Comparison of ENCODE assay signal across 10 cellular contexts in the genomic region with DNA sequence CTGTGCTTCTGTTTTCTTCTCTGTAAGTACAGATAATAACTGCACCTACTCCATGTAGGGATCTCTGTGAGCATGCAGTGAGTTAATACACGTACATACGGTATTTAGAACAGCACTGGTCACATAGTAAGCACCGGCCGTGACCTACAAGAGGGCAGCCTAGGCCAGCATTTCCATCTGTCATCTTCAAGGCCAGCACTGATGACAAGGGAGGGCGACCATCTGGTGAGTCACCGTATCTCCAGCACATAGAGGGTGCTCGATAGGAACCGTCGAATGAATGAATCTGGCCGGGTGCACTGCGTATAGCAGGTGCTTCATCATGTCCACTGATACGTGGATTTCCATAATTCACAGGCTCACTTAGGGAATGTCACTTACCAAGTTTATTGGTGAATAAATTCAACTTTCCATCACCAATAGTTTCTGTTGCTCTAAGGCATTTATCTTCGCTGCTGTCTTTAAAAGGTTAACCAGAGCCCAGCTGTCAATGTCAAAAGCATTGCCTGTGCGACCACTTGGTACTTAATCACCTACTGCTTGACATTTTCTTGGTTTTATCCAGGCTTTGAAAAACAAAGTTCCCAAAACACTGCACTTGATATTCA. TPM values are rescaled to one million over a fixed set of nuclear protein-coding genes. Genes with fewer than 3 reads are reported as not detected.
A peak's percentile ranks its signal among the peaks of the same experiment; 100 is the strongest.
DNase-seq lines count a peak whose midpoint lies in the region; ATAC-seq and TF ChIP-seq lines count a peak whose summit lies in the region.
"Had no signal": no experiment of that assay in that cellular context is flagged by ENCODE, and none has a peak within 500 bp of the region (broad histone marks: within the 10 kb centered on the region; RNA-seq: fewer than 3 reads in every experiment).

No MANE protein-coding gene starts in this region.

- H3K4me1 Mint-ChIP-seq in nephron, result peaks cover 91% of the 10 kb centered on the region

- no peak for TF ChIP-seq CTCF in BE2C (IDR thresholded peaks at IDR 0.05; ENCODE audit: low read depth, low read length)
- TF ChIP-seq CTCF in nephron (IDR thresholded peaks at IDR 0.05; ENCODE audit: unreplicated experiment in 3 of 3), result no peak

- H3K4me3 Mint-ChIP-seq in nephron, result peak overlapping the region in 2 of 3 experiments; percentile 12 to 50

- TF ChIP-seq POLR2A in erythroblast (IDR thresholded peaks at IDR 0.05; ENCODE audit: low read length), result no peak

- H3K36me3 ChIP-seq in BE2C, result no peaks in the 10 kb centered on the region

- ATAC-seq in HG02610 (IDR thresholded peaks at IDR 0.05; ENCODE audit: unreplicated experiment) (no peak), HG03108 (IDR thresholded peaks at IDR 0.05; ENCODE audit: unreplicated experiment) (no peak), GM19463 (IDR thresholded peaks at IDR 0.05; ENCODE audit: unreplicated experiment) (no peak)

- no peaks in the 10 kb centered on the region for H3K9me3 ChIP-seq in BE2C

- H3K9me3 Mint-ChIP-seq in nephron, result no peaks in the 10 kb centered on the region
- H3K9me3 Mint-ChIP-seq: IgD-negative memory B cell had no signal

- no peaks in the 10 kb centered on the region for H3K36me3 Mint-ChIP-seq in nephron (ENCODE audit: low read depth)

- no peak overlapping the region for H3K4me3 ChIP-seq in BE2C (ENCODE audit: low read depth, low read length)

- H3K27me3 Mint-ChIP-seq in nephron (ENCODE audit: low read depth), result no peaks in the 10 kb centered on the region
- H3K27me3 Mint-ChIP-seq: IgD-negative memory B cell had no signal

- peaks cover 22% of the 10 kb centered on the region for H3K4me1 ChIP-seq in BE2C

- DNase-seq in BE2C, result peak; percentile 39
- DNase-seq in SK-N-DZ (ENCODE audit: low spot score), result peak; percentile 81
- DNase-seq in erythroblast (lab: John Stamatoyannopoulos, UW), result peak; percentile 12 to 18
- DNase-seq in NCI-H1694 (lab: John Stamatoyannopoulos, UW), result no peak
- DNase-seq: T-helper 2 cell had no signal

- peak overlapping the region; percentile 82 to 91 (median 87) for H3K27ac Mint-ChIP-seq in nephron

- H3K27me3 ChIP-seq in BE2C, result no peaks in the 10 kb centered on the region

RNA-seq across cellular contexts. Expression of gene NOD1, which starts 8.3 kb away (rescaled TPM):
- 1.5 TPM for polyA plus RNA-seq in BE2C (2012; ENCODE audit: insufficient read depth, insufficient read length, low read depth)
- 13.3 and 13.5 TPM in 2 replicates for polyA plus RNA-seq in SK-N-DZ (2014; cell fraction: cytosol; rRNA removed)
- polyA plus RNA-seq in SK-N-DZ (2014; cell fraction: nucleus; rRNA removed), result 27.6 and 38.7 TPM in 2 replicates

RNA-seq across cellular contexts. Expression of gene GGCT, which starts 34.4 kb away (rescaled TPM):
- 46.1 TPM for polyA plus RNA-seq in BE2C (2012; ENCODE audit: insufficient read depth, insufficient read length, low read depth)
- 198 and 218 TPM in 2 replicates for polyA plus RNA-seq in SK-N-DZ (2014; cell fraction: cytosol; rRNA removed)
- polyA plus RNA-seq in SK-N-DZ (2014; cell fraction: nucleus; rRNA removed), result 102 and 141 TPM in 2 replicates
